In genomic region chr10:62502995-62503613, GRCh38 we compare ENCODE assay signal across 1 cellular context.
TF ChIP-seq lines count a peak whose summit lies in the region.

No MANE protein-coding gene starts in this region.

TF ChIP-seq in H1, 55 proteins besides CTCF, POLR2A, EP300 and RAD21:
- TF ChIP-seq TAF1 (IDR thresholded peaks at IDR 0.05; ENCODE audit: low read depth, low read length) = no peak
- TF ChIP-seq TAF7 (optimal IDR thresholded peaks at IDR 0.05; ENCODE audit: borderline replicate concordance, low read depth, low read length) = no peak
- TF ChIP-seq CTBP2 (IDR thresholded peaks at IDR 0.05; ENCODE audit: borderline replicate concordance, insufficient read depth, insufficient read length, low read length) = no peak
- no peak for TF ChIP-seq KDM1A (IDR thresholded peaks at IDR 0.05; ENCODE audit: borderline replicate concordance, low read length)
- TF ChIP-seq YY1 (IDR thresholded peaks at IDR 0.05; ENCODE audit: low read depth, low read length) = no peak
